13 cellular contexts compared by ENCODE assay signal in the genomic region with DNA sequence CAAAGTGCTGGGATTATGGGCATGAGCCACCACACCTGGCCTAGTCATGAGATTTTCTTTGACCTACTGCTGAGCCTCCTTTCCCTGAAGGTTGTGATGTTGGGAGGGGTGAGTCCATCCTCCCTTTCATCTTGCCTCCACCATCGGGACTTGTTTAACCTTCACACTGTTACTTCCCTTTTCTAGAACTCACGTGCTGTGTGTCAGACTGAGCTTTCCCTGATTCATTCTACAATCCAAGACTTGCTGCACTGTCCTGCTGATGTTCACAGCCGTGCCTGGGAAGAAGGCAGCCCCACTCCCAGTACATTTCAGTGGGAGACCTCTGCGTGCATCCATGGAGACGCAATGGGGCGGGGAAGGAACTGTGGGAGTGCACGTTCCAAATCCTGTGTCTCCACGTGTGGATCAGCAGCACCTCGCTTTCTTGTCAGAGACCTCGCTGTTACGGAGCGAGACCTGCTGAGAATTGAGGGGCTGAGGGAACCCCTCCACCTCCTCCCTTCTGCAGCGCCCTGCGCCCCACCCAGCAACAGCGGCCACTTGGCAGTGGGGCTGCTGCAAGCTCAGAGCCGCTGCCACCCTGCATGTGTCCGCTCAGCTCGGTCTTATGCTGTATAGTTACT. TPM values are rescaled to one million over a fixed set of nuclear protein-coding genes. Genes with fewer than 3 reads are reported as not detected.
DNase-seq lines count a peak whose midpoint lies in the region; ATAC-seq and TF ChIP-seq lines count a peak whose summit lies in the region.
"Had no signal": no experiment of that assay in that cellular context is flagged by ENCODE, and none has a peak within 500 bp of the region (broad histone marks: within the 10 kb centered on the region; RNA-seq: fewer than 3 reads in every experiment).

No MANE protein-coding gene starts in this region.

- H4K91ac ChIP-seq in IMR-90 (ENCODE audit: insufficient read depth, low read depth, low read length): no peak overlapping the region

- H2BK120ac ChIP-seq in IMR-90 (ENCODE audit: low read depth, low read length): no peak overlapping the region

- ATAC-seq in IMR-90 (ENCODE audit: low read depth): no peak
- no peak for ATAC-seq in stimulated activated effector memory CD8-positive, alpha-beta T cell treated with anti-CD3 and anti-CD28 coated beads, Interleukin-12 subunit alpha, Interleukin-12 subunit beta, amount 100 ng/mL, for 72 hours

- H3K9me1 ChIP-seq in IMR-90 (ENCODE audit: insufficient read depth, low read length): no peaks in the 10 kb centered on the region

- no peak overlapping the region for H2BK20ac ChIP-seq in IMR-90 (ENCODE audit: low read depth, low read length)

- TF ChIP-seq EP300 in transverse colon (IDR thresholded peaks at IDR 0.05; ENCODE audit: low read depth): no peak

- in situ Hi-C loops in IMR-90 (cut with MboI; ENCODE audit: low sequenced_read_pairs): no loop called here
- in situ Hi-C loops in HAP-1 (cut with MboI; ENCODE audit: low sequenced_read_pairs): no loop called here
- in situ Hi-C loops in transverse colon (cut with MboI; ENCODE audit: low pct_ligation_motif_present in 1 of 4, low pct_unique_long_range_greater_than_20kb in 1 of 4, low sequenced_read_pairs in 3 of 4): no loop called here

- TF ChIP-seq RAD21 in IMR-90 (IDR thresholded peaks at IDR 0.05; ENCODE audit: low read length): no peak

- no peak overlapping the region for H2AK5ac ChIP-seq in IMR-90 (ENCODE audit: low read depth, low read length)

- H3K4me2 ChIP-seq in IMR-90 (ENCODE audit: low read depth, low read length): no peak overlapping the region

- no peak overlapping the region for H3K9ac ChIP-seq in IMR-90 (ENCODE audit: low read depth, low read length)

- DNase-seq in IMR-90 (no peak), SKM-1 (lab: John Stamatoyannopoulos, UW; ENCODE audit: unreplicated experiment) (peak; percentile 70), head of caudate nucleus (peak in 35 of 42 donors; percentile 28 to 79 (median 51)), NCI-H1930 (lab: John Stamatoyannopoulos, UW) (no peak), HAP-1 (ENCODE audit: low spot score in 2 of 2) (no peak), transverse colon (no peak), NCI-H146 (lab: John Stamatoyannopoulos, UW) (no peak)
- DNase-seq in stimulated activated effector memory CD8-positive, alpha-beta T cell treated with anti-CD3 and anti-CD28 coated beads, Interleukin-12 subunit alpha, Interleukin-12 subunit beta, amount 100 ng/mL, for 72 hours (ENCODE audit: low spot score in 2 of 2): no peak
- DNase-seq: CD4-positive, CD25-positive, alpha-beta regulatory T cell; T-helper 9 cell had no signal

- H2AK9ac ChIP-seq in IMR-90 (replicated peaks; ENCODE audit: low read depth, low read length, poor library complexity): no peak overlapping the region

- H3K9me3 ChIP-seq in IMR-90 (ENCODE audit: control insufficient read depth, insufficient read depth, low read length): no peaks in the 10 kb centered on the region
- H3K9me3 ChIP-seq in HAP-1: no peaks in the 10 kb centered on the region
- H3K9me3 ChIP-seq in transverse colon: no peaks in the 10 kb centered on the region
- H3K9me3 ChIP-seq: right lobe of liver had no signal

- H2AFZ ChIP-seq in IMR-90 (replicated peaks; ENCODE audit: low read length, poor library complexity): no peak overlapping the region

- no peaks in the 10 kb centered on the region for H3K79me1 ChIP-seq in IMR-90 (ENCODE audit: low read depth in 1 of 2, low read length in 2 of 2)

- peak overlapping the region; percentile 32 for H3K27ac Mint-ChIP-seq in stimulated activated effector memory CD8-positive, alpha-beta T cell treated with anti-CD3 and anti-CD28 coated beads, Interleukin-12 subunit alpha, Interleukin-12 subunit beta, amount 100 ng/mL, for 72 hours
- H3K27ac Mint-ChIP-seq: activated naive CD4-positive, alpha-beta T cell treated with anti-CD3 and anti-CD28 coated beads, Interleukin-2, amount 50 U/mL, for 24 hours had no signal

- CTCF ChIA-PET in IMR-90 (lab: Yijun Ruan, JAX): no interaction called here

- WGBS in IMR-90 (ENCODE audit: extremely low coverage in 2 of 2, insufficient read length in 1 of 2), 2 experiments: 60% methylated on average over 1 of the region's 18 CpGs; no CpG with 5 or more reads in 1 of the 2 experiments
- 60 to 89% methylated on average over 2 to 16 of the region's 18 CpGs for WGBS in transverse colon (ENCODE audit: low coverage in 1 of 2), 2 donors

- no TSS peak for BruUV-seq in IMR-90 (replicated peaks; lab: Mats Ljungman, UMichigan)

- H3K4ac ChIP-seq in IMR-90 (ENCODE audit: low read depth, low read length): no peak overlapping the region

- H3K27me3 ChIP-seq in IMR-90 (ENCODE audit: control insufficient read depth, insufficient read depth, low read length) (no peaks in the 10 kb centered on the region), HAP-1 (ENCODE audit: low read depth) (no peaks in the 10 kb centered on the region), transverse colon (no peaks in the 10 kb centered on the region)
- H3K27me3 ChIP-seq: right lobe of liver had no signal

- H3K56ac ChIP-seq in IMR-90 (ENCODE audit: extremely low read depth, insufficient read depth, low read length): no peak overlapping the region

- H3K36me3 Mint-ChIP-seq in stimulated activated effector memory CD8-positive, alpha-beta T cell treated with anti-CD3 and anti-CD28 coated beads, Interleukin-12 subunit alpha, Interleukin-12 subunit beta, amount 100 ng/mL, for 72 hours: peaks cover 4% of the 10 kb centered on the region

- POLR2A ChIA-PET in IMR-90 (lab: Charles Lee; ENCODE audit: unreplicated experiment): no interaction called here

- H2BK15ac ChIP-seq in IMR-90 (ENCODE audit: low read depth, low read length): no peak overlapping the region

- peaks cover 5% of the 10 kb centered on the region for H3K4me1 Mint-ChIP-seq in stimulated activated effector memory CD8-positive, alpha-beta T cell treated with anti-CD3 and anti-CD28 coated beads, Interleukin-12 subunit alpha, Interleukin-12 subunit beta, amount 100 ng/mL, for 72 hours
- H3K4me1 Mint-ChIP-seq: CD4-positive, CD25-positive, alpha-beta regulatory T cell had no signal

- H3K36me3 ChIP-seq in IMR-90 (ENCODE audit: control insufficient read depth, insufficient read depth, low read length): peaks cover 3% of the 10 kb centered on the region; the same call in 1 of the 2 replicates
- H3K36me3 ChIP-seq in HAP-1 (replicated peaks): no peaks in the 10 kb centered on the region; the same call in 1 of the 2 replicates
- no peaks in the 10 kb centered on the region for H3K36me3 ChIP-seq in transverse colon
- H3K36me3 ChIP-seq: right lobe of liver had no signal

- H3K9me3 Mint-ChIP-seq in stimulated activated effector memory CD8-positive, alpha-beta T cell treated with anti-CD3 and anti-CD28 coated beads, Interleukin-12 subunit alpha, Interleukin-12 subunit beta, amount 100 ng/mL, for 72 hours: no peaks in the 10 kb centered on the region
- H3K9me3 Mint-ChIP-seq: activated naive CD4-positive, alpha-beta T cell treated with anti-CD3 and anti-CD28 coated beads, Interleukin-2, amount 50 U/mL, for 24 hours had no signal

- H2BK5ac ChIP-seq in IMR-90 (ENCODE audit: low read depth, low read length, poor library complexity, severe bottlenecking): no peak overlapping the region

- no peaks in the 10 kb centered on the region for H4K20me1 ChIP-seq in IMR-90 (ENCODE audit: insufficient read depth, low read length)

- H3K4me3 Mint-ChIP-seq in stimulated activated effector memory CD8-positive, alpha-beta T cell treated with anti-CD3 and anti-CD28 coated beads, Interleukin-12 subunit alpha, Interleukin-12 subunit beta, amount 100 ng/mL, for 72 hours: no peak overlapping the region
- H3K4me3 Mint-ChIP-seq: activated naive CD4-positive, alpha-beta T cell treated with anti-CD3 and anti-CD28 coated beads, Interleukin-2, amount 50 U/mL, for 24 hours; CD4-positive, CD25-positive, alpha-beta regulatory T cell had no signal

- intact Hi-C loops in IMR-90 (cut with micrococcal nuclease) (no loop called here), head of caudate nucleus (cut with DNase I) (no loop called here), transverse colon (cut with DNase I; ENCODE audit: low total_unique reads) (no loop called here)

- H3K4me3 ChIP-seq in IMR-90 (ENCODE audit: insufficient read depth, low read depth, low read length) (no peak overlapping the region), HAP-1 (no peak overlapping the region), transverse colon (no peak overlapping the region)
- H3K4me3 ChIP-seq: right lobe of liver had no signal

- H3K14ac ChIP-seq in IMR-90 (replicated peaks; ENCODE audit: low read depth, low read length): no peak overlapping the region

- H3K23ac ChIP-seq in IMR-90 (ENCODE audit: low read depth, low read length): peak overlapping the region; percentile 16; the same call in 1 of the 2 replicates

- H3K18ac ChIP-seq in IMR-90 (ENCODE audit: low read depth, low read length): no peak overlapping the region

- H4K5ac ChIP-seq in IMR-90 (ENCODE audit: low read depth, low read length): no peak overlapping the region

- H3K27ac ChIP-seq in IMR-90 (ENCODE audit: insufficient read depth, low read length) (no peak overlapping the region), transverse colon (no peak overlapping the region)
- H3K27ac ChIP-seq: right lobe of liver had no signal

- dilution Hi-C loops in IMR-90 (cut with HindIII; ENCODE audit: low sequenced_read_pairs, unreplicated experiment): no loop called here

- H3K4me1 ChIP-seq in IMR-90 (ENCODE audit: control insufficient read depth, insufficient read depth, low read length): no peaks in the 10 kb centered on the region
- peaks cover 1% of the 10 kb centered on the region; the same call in 1 of the 2 replicates for H3K4me1 ChIP-seq in HAP-1
- peaks cover 0 to 8% (median 0%) of the 10 kb centered on the region in 4 donors for H3K4me1 ChIP-seq in transverse colon

- TF ChIP-seq CTCF in IMR-90 (conservative IDR thresholded peaks at IDR 0.05; ENCODE audit: low read depth, low read length) (no peak), transverse colon (IDR thresholded peaks at IDR 0.05) (no peak)

- TF ChIP-seq POLR2A in IMR-90 (IDR thresholded peaks at IDR 0.05; ENCODE audit: low read depth, low read length) (no peak), transverse colon (IDR thresholded peaks at IDR 0.05) (no peak)

- no peak overlapping the region for H4K8ac ChIP-seq in IMR-90 (ENCODE audit: low read depth in 2 of 2, low read length in 2 of 2)

TF ChIP-seq in IMR-90, 13 proteins besides CTCF, POLR2A, EP300 and RAD21 (continues in another document):
- no peak for TF ChIP-seq RFX5 (IDR thresholded peaks at IDR 0.05; ENCODE audit: low read depth, low read length)

RNA-seq across cellular contexts. Expression of gene OXER1, which starts 10.6 kb away (rescaled TPM):
- total RNA-seq in IMR-90 (2012; rRNA removed): not detected in 2 replicates
- polyA plus RNA-seq in IMR-90 (2012; rRNA removed): not detected in 2 replicates
- polyA plus RNA-seq in IMR-90 (2012; cell fraction: cytosol; rRNA removed): not detected in 2 replicates
- 0.03 and 0.08 TPM in 2 replicates for polyA plus RNA-seq in IMR-90 (2012; cell fraction: nucleus; rRNA removed; ENCODE audit: low replicate concordance)
- total RNA-seq in transverse colon: 1 to 10 TPM in 2 of 4 donors, under 1 TPM in 1, not detected in 1; 0.48 to 6.4 (median 4.9) TPM
- total RNA-seq: CD4-positive, CD25-positive, alpha-beta regulatory T cell had no signal

RNA-seq across cellular contexts. Expression of gene HAAO, which starts 39.1 kb away (rescaled TPM):
- 0.18 TPM in 1 of 2 replicates, not detected in the other for total RNA-seq in IMR-90 (2012; rRNA removed)
- 0.05 and 0.09 TPM in 2 replicates for polyA plus RNA-seq in IMR-90 (2012; rRNA removed)
- 0.10 TPM in 1 of 2 replicates, not detected in the other for polyA plus RNA-seq in IMR-90 (2012; cell fraction: cytosol; rRNA removed)
- polyA plus RNA-seq in IMR-90 (2012; cell fraction: nucleus; rRNA removed; ENCODE audit: low replicate concordance): 0.18 and 0.31 TPM in 2 replicates
- total RNA-seq in transverse colon: 10 to 100 TPM in 1 of 4 donors, 1 to 10 TPM in 2, not detected in 1; 1.9 to 29.4 (median 4.0) TPM
- total RNA-seq: CD4-positive, CD25-positive, alpha-beta regulatory T cell; LHCN-M2 had no signal

Comparison
In these comparisons a context has a peak if more than half of its experiments do, and no peak if none do; other contexts are left out.
1. DNase-seq: peak in SKM-1 (single experiment) and head of caudate nucleus (35 of 42); none in IMR-90 (single experiment), stimulated activated effector memory CD8-positive, alpha-beta T cell treated with anti-CD3 and anti-CD28 coated beads, Interleukin-12 subunit alpha, Interleukin-12 subunit beta, amount 100 ng/mL, for 72 hours (0 of 2), NCI-H1930 (0 of 2), HAP-1 (0 of 2), transverse colon (single experiment) and NCI-H146 (single experiment).